Comparison of ENCODE assay signal across 10 cellular contexts in genomic region chr5:95621839-95622629, GRCh38. TPM values are rescaled to one million over a fixed set of nuclear protein-coding genes. Genes with fewer than 3 reads are reported as not detected.
DNase-seq lines count a peak whose midpoint lies in the region; ATAC-seq and TF ChIP-seq lines count a peak whose summit lies in the region.
"Had no signal": no experiment of that assay in that cellular context is flagged by ENCODE, and none has a peak within 500 bp of the region (broad histone marks: within the 10 kb centered on the region; RNA-seq: fewer than 3 reads in every experiment).

No MANE protein-coding gene starts in this region.

- no peak for TF ChIP-seq POLR2A in body of pancreas (IDR thresholded peaks at IDR 0.05)

- H3K27me3 ChIP-seq in body of pancreas, result no peaks in the 10 kb centered on the region

- H3K27me3 Mint-ChIP-seq in nephron progenitor cell (ENCODE audit: low read depth, poor library complexity), result peaks cover 73% of the 10 kb centered on the region

- WGBS in body of pancreas, 2 donors, result 27% methylated on average over 8 of the region's 8 CpGs

- H3K27ac ChIP-seq in body of pancreas, result peak overlapping the region; percentile 92 to 99 (median 97)

- intact Hi-C loops in body of pancreas (cut with DNase I), result no loop called here

- peaks cover 60% of the 10 kb centered on the region for H3K4me1 ChIP-seq in body of pancreas

- no peak for TF ChIP-seq CTCF in body of pancreas (IDR thresholded peaks at IDR 0.05)
- TF ChIP-seq CTCF in nephron progenitor cell (IDR thresholded peaks at IDR 0.05), result no peak

- DNase-seq in GF-D8 (lab: John Stamatoyannopoulos, UW) (peak; percentile 51), NCI-H146 treated with DMSO at 0.1 percent for 48 hours (lab: John Stamatoyannopoulos, UW; ENCODE audit: unreplicated experiment) (peak; percentile 1), body of pancreas (peak; percentile 44 to 72 (median 57)), nephron progenitor cell (no peak), NAMALWA (ENCODE audit: low spot score) (no peak), RKO (ENCODE audit: low spot score) (no peak)
- DNase-seq in activated CD4-positive, CD25-positive, alpha-beta regulatory T cell (lab: John Stamatoyannopoulos, UW), result no peak
- DNase-seq: NCI-H1694 treated with DMSO at 0.1 percent for 48 hours had no signal

- peaks cover 10% of the 10 kb centered on the region for H3K9me3 Mint-ChIP-seq in nephron progenitor cell

- peak overlapping the region; percentile 80 for H3K4me3 Mint-ChIP-seq in nephron progenitor cell

- H3K36me3 ChIP-seq in body of pancreas (replicated peaks in 1 of 2; ENCODE audit: insufficient read depth in 1 of 2, low read depth in 2 of 2), result no peaks in the 10 kb centered on the region
- H3K36me3 ChIP-seq: WERI-Rb-1 had no signal

- H3K4me3 ChIP-seq in body of pancreas, result no peak overlapping the region

- ATAC-seq in body of pancreas (peak; percentile 53), HG03135 (IDR thresholded peaks at IDR 0.05; ENCODE audit: unreplicated experiment) (no peak)

- no peak overlapping the region for H3K27ac Mint-ChIP-seq in nephron progenitor cell

- H3K36me3 Mint-ChIP-seq in nephron progenitor cell (ENCODE audit: low read depth), result no peaks in the 10 kb centered on the region

- peaks cover 13% of the 10 kb centered on the region for H3K4me1 Mint-ChIP-seq in nephron progenitor cell

- no peaks in the 10 kb centered on the region for H3K9me3 ChIP-seq in body of pancreas

RNA-seq across cellular contexts. Expression of gene GPR150, which starts 2.1 kb away (rescaled TPM):
- total RNA-seq in body of pancreas, result 1 to 10 TPM; 3.3 to 6.0 TPM

RNA-seq across cellular contexts. Expression of gene RFESD, which starts 24.5 kb away (rescaled TPM):
- total RNA-seq in body of pancreas, result 1 to 10 TPM in 1 of 2 donors, not detected in 1; 9.3 TPM

Comparison
In these comparisons a context has a peak if more than half of its experiments do, and no peak if none do; other contexts are left out.
1. DNase-seq: peak in GF-D8 (single experiment), NCI-H146 treated with DMSO at 0.1 percent for 48 hours (single experiment) and body of pancreas (4 of 4); none in nephron progenitor cell (single experiment), NAMALWA (single experiment), RKO (single experiment) and activated CD4-positive, CD25-positive, alpha-beta regulatory T cell (0 of 4).